ENCODE assay signal across 8 cellular contexts in genomic region chr12:6465467-6466183, GRCh38. TPM values are rescaled to one million over a fixed set of nuclear protein-coding genes. Genes with fewer than 3 reads are reported as not detected.
DNase-seq lines count a peak whose midpoint lies in the region; ATAC-seq and TF ChIP-seq lines count a peak whose summit lies in the region.

No MANE protein-coding gene starts in this region.

- H3K27ac ChIP-seq in right atrium auricular region = peak overlapping the region in 1 of 2 donors; percentile 12

- DNase-seq in Caki2 (ENCODE audit: low read depth) = peak; percentile 58
- DNase-seq in HAP-1 (ENCODE audit: low spot score in 2 of 2) = peak; percentile 35 to 65
- peak; percentile 35 to 83 for DNase-seq in NCI-H526 (lab: John Stamatoyannopoulos, UW)
- DNase-seq in adipocyte (ENCODE audit: low read depth) = peak; percentile 89
- peak; percentile 69 for DNase-seq in right atrium auricular region (ENCODE audit: low spot score)
- no peak for DNase-seq in retinal pigment epithelial cell (ENCODE audit: low read depth)
- no peak for DNase-seq in NK-92 treated with Interleukin-12 subunit alpha and Interleukin-12 subunit beta, amount 100 ng/mL, for 24 hours (lab: John Stamatoyannopoulos, UW)

- H3K4me1 ChIP-seq in HAP-1 = no peaks in the 10 kb centered on the region; the same call in 1 of the 2 replicates
- H3K4me1 ChIP-seq in adipocyte (ENCODE audit: control insufficient read depth, insufficient read depth, low read length) = peaks cover 22% of the 10 kb centered on the region
- peaks cover 0 to 36% of the 10 kb centered on the region in 2 donors for H3K4me1 ChIP-seq in right atrium auricular region

- no peak overlapping the region for H3K4me3 ChIP-seq in HAP-1
- H3K4me3 ChIP-seq in adipocyte (ENCODE audit: low read length) = no peak overlapping the region
- no peak overlapping the region for H3K4me3 ChIP-seq in right atrium auricular region
- H3K4me3 ChIP-seq in retinal pigment epithelial cell (ENCODE audit: low read length) = no peak overlapping the region

- in situ Hi-C loops in Caki2 (cut with HindIII; ENCODE audit: low pct_unique_long_range_greater_than_20kb, low sequenced_read_pairs) (no loop called here), HAP-1 (cut with MboI; ENCODE audit: low sequenced_read_pairs) (no loop called here)

- no peak overlapping the region for H3K9ac ChIP-seq in adipocyte (ENCODE audit: low read length)

- no peak for ATAC-seq in GM21786 (IDR thresholded peaks at IDR 0.05; ENCODE audit: unreplicated experiment)

- H3K27me3 ChIP-seq in HAP-1 (ENCODE audit: low read depth) = no peaks in the 10 kb centered on the region
- no peaks in the 10 kb centered on the region for H3K27me3 ChIP-seq in adipocyte (replicated peaks; ENCODE audit: control insufficient read depth, insufficient read depth, low read length)
- no peaks in the 10 kb centered on the region for H3K27me3 ChIP-seq in right atrium auricular region

- TF ChIP-seq CTCF in right atrium auricular region (IDR thresholded peaks at IDR 0.05) (peak; percentile 78 to 85), retinal pigment epithelial cell (conservative IDR thresholded peaks at IDR 0.05; ENCODE audit: low read depth, low read length) (peak; percentile 98)

- H3K36me3 ChIP-seq in HAP-1 (replicated peaks) (peaks cover 26% of the 10 kb centered on the region), adipocyte (ENCODE audit: control insufficient read depth, insufficient read depth, low read length, severe bottlenecking) (peaks cover 58% of the 10 kb centered on the region), right atrium auricular region (peaks cover 54% of the 10 kb centered on the region)

- H3K9me3 ChIP-seq in HAP-1 = no peaks in the 10 kb centered on the region
- no peaks in the 10 kb centered on the region for H3K9me3 ChIP-seq in adipocyte (ENCODE audit: control insufficient read depth, low read length)
- no peaks in the 10 kb centered on the region for H3K9me3 ChIP-seq in right atrium auricular region

RNA-seq across cellular contexts. Expression of gene VAMP1, which starts 4.9 kb away (rescaled TPM):
- 11.0 and 16.2 TPM in 2 replicates for total RNA-seq in Caki2 (2014; rRNA removed; shearing (Covaris generic); ENCODE audit: low replicate concordance)
- 1 to 10 TPM; 1.7 to 3.6 TPM for total RNA-seq in right atrium auricular region

RNA-seq across cellular contexts. Expression of gene TAPBPL, which starts 13.8 kb away (rescaled TPM):
- total RNA-seq in Caki2 (2014; rRNA removed; shearing (Covaris generic); ENCODE audit: low replicate concordance) = 3.1 and 20.5 TPM in 2 replicates
- 10 to 100 TPM; 14.5 to 16.9 TPM for total RNA-seq in right atrium auricular region

RNA-seq across cellular contexts. Expression of gene CD27, which starts 20.9 kb away (rescaled TPM):
- total RNA-seq in Caki2 (2014; rRNA removed; shearing (Covaris generic); ENCODE audit: low replicate concordance) = not detected in 2 replicates
- total RNA-seq in right atrium auricular region = 1 to 10 TPM in 1 of 2 donors, not detected in 1; 1.1 TPM

RNA-seq across cellular contexts. Expression of gene MRPL51, which starts 27.4 kb away (rescaled TPM):
- total RNA-seq in Caki2 (2014; rRNA removed; shearing (Covaris generic); ENCODE audit: low replicate concordance) = 304 and 400 TPM in 2 replicates
- 100 to 1,000 TPM in 1 of 2 donors, 10 to 100 TPM in 1; 87.7 to 104 TPM for total RNA-seq in right atrium auricular region

RNA-seq across cellular contexts. Expression of gene NCAPD2, which starts 28.3 kb away (rescaled TPM):
- total RNA-seq in Caki2 (2014; rRNA removed; shearing (Covaris generic); ENCODE audit: low replicate concordance) = 90.6 and 97.5 TPM in 2 replicates
- total RNA-seq in right atrium auricular region = 10 to 100 TPM; 11.6 to 53.5 TPM

Comparison
In these comparisons a context has a peak if more than half of its experiments do, and no peak if none do; other contexts are left out.
1. DNase-seq: peak in Caki2 (single experiment), HAP-1 (2 of 2), NCI-H526 (2 of 2), adipocyte (single experiment) and right atrium auricular region (single experiment); none in retinal pigment epithelial cell (single experiment) and NK-92 treated with Interleukin-12 subunit alpha and Interleukin-12 subunit beta, amount 100 ng/mL, for 24 hours (single experiment).